Comparison of ENCODE assay signal across 3 cellular contexts in the genomic region with DNA sequence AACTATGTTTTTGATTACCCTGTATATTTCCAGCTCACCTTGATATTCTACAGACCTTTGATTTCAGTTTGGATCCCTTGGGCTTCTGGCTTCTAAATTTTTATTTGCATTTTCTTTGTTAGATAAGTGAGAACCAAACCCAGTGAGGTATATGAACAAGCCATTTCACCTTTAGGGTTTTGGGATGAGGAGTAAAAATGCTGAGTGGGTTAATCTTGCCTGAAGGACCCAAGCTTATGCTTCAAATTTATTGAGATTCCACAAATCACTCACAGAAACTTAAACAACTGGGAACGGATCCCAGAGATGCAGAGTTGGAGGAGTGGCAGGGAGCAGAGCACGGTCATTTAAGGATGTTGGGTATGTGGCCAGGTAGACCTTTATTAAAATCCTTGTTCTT.
TF ChIP-seq lines count a peak whose summit lies in the region.

No MANE protein-coding gene starts in this region.

TF ChIP-seq in HepG2, 621 proteins besides CTCF, POLR2A, EP300 and RAD21 (continues in another document):
- TF ChIP-seq FOXP1 (IDR thresholded peaks at IDR 0.05) (no peak), FOXP1 (CRISPR knock-in tag; IDR thresholded peaks at IDR 0.05) (no peak), MAFF (IDR thresholded peaks at IDR 0.05; ENCODE audit: low read depth, low read length) (peak; percentile 89), NFIC (IDR thresholded peaks at IDR 0.05; ENCODE audit: low read length) (no peak), AGO1 (IDR thresholded peaks at IDR 0.05; ENCODE audit: low read depth, low read length, poor library complexity, severe bottlenecking) (no peak), SNAI1 (CRISPR knock-in tag; IDR thresholded peaks at IDR 0.05; ENCODE audit: borderline replicate concordance) (no peak), MAFK (conservative IDR thresholded peaks at IDR 0.05 in 1 of 2, IDR thresholded peaks at IDR 0.05 in 1 of 2; ENCODE audit: low read length in 2 of 2) (peak; percentile 85 to 93), FOXA1 (IDR thresholded peaks at IDR 0.05) (no peak), FOXA1 (CRISPR knock-in tag; IDR thresholded peaks at IDR 0.05) (no peak), ZNF670 (CRISPR knock-in tag; IDR thresholded peaks at IDR 0.05; ENCODE audit: borderline replicate concordance) (no peak)
- TF ChIP-seq, protein P1, sequence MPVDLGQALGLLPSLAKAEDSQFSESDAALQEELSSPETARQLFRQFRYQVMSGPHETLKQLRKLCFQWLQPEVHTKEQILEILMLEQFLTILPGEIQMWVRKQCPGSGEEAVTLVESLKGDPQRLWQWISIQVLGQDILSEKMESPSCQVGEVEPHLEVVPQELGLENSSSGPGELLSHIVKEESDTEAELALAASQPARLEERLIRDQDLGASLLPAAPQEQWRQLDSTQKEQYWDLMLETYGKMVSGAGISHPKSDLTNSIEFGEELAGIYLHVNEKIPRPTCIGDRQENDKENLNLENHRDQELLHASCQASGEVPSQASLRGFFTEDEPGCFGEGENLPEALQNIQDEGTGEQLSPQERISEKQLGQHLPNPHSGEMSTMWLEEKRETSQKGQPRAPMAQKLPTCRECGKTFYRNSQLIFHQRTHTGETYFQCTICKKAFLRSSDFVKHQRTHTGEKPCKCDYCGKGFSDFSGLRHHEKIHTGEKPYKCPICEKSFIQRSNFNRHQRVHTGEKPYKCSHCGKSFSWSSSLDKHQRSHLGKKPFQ (CRISPR knock-in tag; IDR thresholded peaks at IDR 0.05; ENCODE audit: insufficient replicate concordance) = no peak
- TF ChIP-seq, protein P2, sequence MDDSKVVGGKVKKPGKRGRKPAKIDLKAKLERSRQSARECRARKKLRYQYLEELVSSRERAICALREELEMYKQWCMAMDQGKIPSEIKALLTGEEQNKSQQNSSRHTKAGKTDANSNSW (CRISPR knock-in tag; IDR thresholded peaks at IDR 0.05; ENCODE audit: borderline replicate concordance) = no peak
- TF ChIP-seq, protein P3, sequence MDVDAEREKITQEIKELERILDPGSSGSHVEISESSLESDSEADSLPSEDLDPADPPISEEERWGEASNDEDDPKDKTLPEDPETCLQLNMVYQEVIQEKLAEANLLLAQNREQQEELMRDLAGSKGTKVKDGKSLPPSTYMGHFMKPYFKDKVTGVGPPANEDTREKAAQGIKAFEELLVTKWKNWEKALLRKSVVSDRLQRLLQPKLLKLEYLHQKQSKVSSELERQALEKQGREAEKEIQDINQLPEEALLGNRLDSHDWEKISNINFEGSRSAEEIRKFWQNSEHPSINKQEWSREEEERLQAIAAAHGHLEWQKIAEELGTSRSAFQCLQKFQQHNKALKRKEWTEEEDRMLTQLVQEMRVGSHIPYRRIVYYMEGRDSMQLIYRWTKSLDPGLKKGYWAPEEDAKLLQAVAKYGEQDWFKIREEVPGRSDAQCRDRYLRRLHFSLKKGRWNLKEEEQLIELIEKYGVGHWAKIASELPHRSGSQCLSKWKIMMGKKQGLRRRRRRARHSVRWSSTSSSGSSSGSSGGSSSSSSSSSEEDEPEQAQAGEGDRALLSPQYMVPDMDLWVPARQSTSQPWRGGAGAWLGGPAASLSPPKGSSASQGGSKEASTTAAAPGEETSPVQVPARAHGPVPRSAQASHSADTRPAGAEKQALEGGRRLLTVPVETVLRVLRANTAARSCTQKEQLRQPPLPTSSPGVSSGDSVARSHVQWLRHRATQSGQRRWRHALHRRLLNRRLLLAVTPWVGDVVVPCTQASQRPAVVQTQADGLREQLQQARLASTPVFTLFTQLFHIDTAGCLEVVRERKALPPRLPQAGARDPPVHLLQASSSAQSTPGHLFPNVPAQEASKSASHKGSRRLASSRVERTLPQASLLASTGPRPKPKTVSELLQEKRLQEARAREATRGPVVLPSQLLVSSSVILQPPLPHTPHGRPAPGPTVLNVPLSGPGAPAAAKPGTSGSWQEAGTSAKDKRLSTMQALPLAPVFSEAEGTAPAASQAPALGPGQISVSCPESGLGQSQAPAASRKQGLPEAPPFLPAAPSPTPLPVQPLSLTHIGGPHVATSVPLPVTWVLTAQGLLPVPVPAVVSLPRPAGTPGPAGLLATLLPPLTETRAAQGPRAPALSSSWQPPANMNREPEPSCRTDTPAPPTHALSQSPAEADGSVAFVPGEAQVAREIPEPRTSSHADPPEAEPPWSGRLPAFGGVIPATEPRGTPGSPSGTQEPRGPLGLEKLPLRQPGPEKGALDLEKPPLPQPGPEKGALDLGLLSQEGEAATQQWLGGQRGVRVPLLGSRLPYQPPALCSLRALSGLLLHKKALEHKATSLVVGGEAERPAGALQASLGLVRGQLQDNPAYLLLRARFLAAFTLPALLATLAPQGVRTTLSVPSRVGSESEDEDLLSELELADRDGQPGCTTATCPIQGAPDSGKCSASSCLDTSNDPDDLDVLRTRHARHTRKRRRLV (CRISPR knock-in tag; IDR thresholded peaks at IDR 0.05) = no peak

TF ChIP-seq in A549, 52 proteins besides CTCF, POLR2A, EP300 and RAD21:
- no peak for TF ChIP-seq HDAC2 (IDR thresholded peaks at IDR 0.05)
- TF ChIP-seq MAFK (IDR thresholded peaks at IDR 0.05; ENCODE audit: partially characterized antibody) = peak; percentile 75

TF ChIP-seq in IMR-90, 13 proteins besides CTCF, POLR2A, EP300 and RAD21:
- TF ChIP-seq MAFK (IDR thresholded peaks at IDR 0.05; ENCODE audit: low read depth, low read length) = peak; percentile 59
- no peak for TF ChIP-seq BHLHE40 (IDR thresholded peaks at IDR 0.05; ENCODE audit: low read depth, low read length)
